34 cellular contexts compared by ENCODE assay signal in the genomic region with DNA sequence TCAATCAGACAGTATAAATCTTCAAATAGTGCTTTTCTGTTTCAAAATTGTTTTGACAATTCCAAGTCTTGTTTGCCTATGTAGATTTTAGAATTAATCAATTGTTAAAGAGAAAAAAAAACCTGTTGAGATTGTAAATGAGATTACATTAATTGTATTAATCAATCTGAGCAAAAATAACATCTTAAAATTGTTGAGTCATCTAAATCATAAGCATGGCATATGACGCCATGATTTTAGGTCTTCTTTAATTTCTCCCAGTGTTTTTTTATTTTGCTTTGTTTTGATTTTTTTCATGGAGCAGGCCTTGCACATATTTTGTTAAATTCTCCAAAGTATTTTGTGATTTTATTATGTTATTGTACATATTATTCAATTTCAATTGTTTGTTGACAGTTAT.
"Had no signal": no experiment of that assay in that cellular context is flagged by ENCODE, and none has a peak within 500 bp of the region (broad histone marks: within the 10 kb centered on the region; RNA-seq: fewer than 3 reads in every experiment).

No MANE protein-coding gene starts in this region.

- H3K4me1 ChIP-seq: adrenal gland, body of pancreas, breast epithelium had no signal

- H3K36me3 Mint-ChIP-seq: activated CD4-positive, alpha-beta memory T cell treated with anti-CD3 and anti-CD28 coated beads for 36 hours; activated naive CD4-positive, alpha-beta T cell treated with anti-CD3 and anti-CD28 coated beads, Interleukin-2, amount 50 U/mL, for 72 hours; activated naive CD8-positive, alpha-beta T cell treated with anti-CD3 and anti-CD28 coated beads for 36 hours had no signal

- H3K9me3 ChIP-seq: adrenal gland, body of pancreas, breast epithelium had no signal

- H3K4me3 ChIP-seq: adrenal gland, body of pancreas, breast epithelium had no signal

- H3K36me3 ChIP-seq: adrenal gland, brain microvascular endothelial cell, breast epithelium had no signal

- H3K27ac ChIP-seq: adrenal gland, body of pancreas, brain microvascular endothelial cell, breast epithelium, VCaP had no signal

- H3K27ac Mint-ChIP-seq: activated B cell treated with CpG ODN at 0.5 μM for 24 hours; activated CD4-positive, alpha-beta memory T cell treated with anti-CD3 and anti-CD28 coated beads for 36 hours; activated CD4-positive, alpha-beta T cell treated with anti-CD3 and anti-CD28 coated beads, Interleukin-2, amount 10 ng/mL, durations not matched to agents 24 days and 14 days; activated CD8-positive, alpha-beta T cell treated with anti-CD3 and anti-CD28 coated beads for 36 hours; activated naive CD4-positive, alpha-beta T cell treated with anti-CD3 and anti-CD28 coated beads for 36 hours; activated naive CD4-positive, alpha-beta T cell treated with anti-CD3 and anti-CD28 coated beads, Interleukin-2, amount 50 U/mL, for 72 hours; activated naive CD8-positive, alpha-beta T cell treated with anti-CD3 and anti-CD28 coated beads for 36 hours; activated T-cell treated with anti-CD3 and anti-CD28 coated beads, Interleukin-2, amount 50 U/mL, for 72 hours; activated T-helper 1 cell treated with anti-CD3 and anti-CD28 coated beads, Interleukin-12 subunit alpha, Interleukin-12 subunit beta, Interleukin-2, Interleukin-4 antibody, amounts not matched to agents 30 ng/mL and 10 ng/mL and 1 ng/mL, durations not matched to agents 14 hours and 24 hours and 36 hours; activated T-helper 17 cell treated with anti-CD3 and anti-CD28 coated beads, Interleukin-2, amount 50 U/mL, for 72 hours; T-helper 17 cell had no signal

- H3K27me3 Mint-ChIP-seq: activated B cell treated with CpG ODN at 0.5 μM for 24 hours; activated CD4-positive, alpha-beta memory T cell treated with anti-CD3 and anti-CD28 coated beads for 36 hours; activated CD4-positive, alpha-beta T cell treated with anti-CD3 and anti-CD28 coated beads, Interleukin-2, amount 10 ng/mL, durations not matched to agents 24 days and 14 days; activated CD8-positive, alpha-beta T cell treated with anti-CD3 and anti-CD28 coated beads for 36 hours; activated naive CD8-positive, alpha-beta T cell treated with anti-CD3 and anti-CD28 coated beads for 36 hours; activated T-helper 17 cell treated with anti-CD3 and anti-CD28 coated beads, Interleukin-2, amount 50 U/mL, for 72 hours; T-helper 17 cell had no signal

- H3K4me1 Mint-ChIP-seq: activated B cell treated with CpG ODN at 0.5 μM for 24 hours; activated CD4-positive, alpha-beta T cell treated with anti-CD3 and anti-CD28 coated beads, Interleukin-2, amount 10 ng/mL, durations not matched to agents 24 days and 14 days; activated naive CD8-positive, alpha-beta T cell treated with anti-CD3 and anti-CD28 coated beads for 36 hours; activated T-helper 17 cell treated with anti-CD3 and anti-CD28 coated beads, Interleukin-2, amount 50 U/mL, for 72 hours; T-helper 17 cell had no signal

- DNase-seq: activated B cell treated with CpG ODN at 0.5 μM for 24 hours; activated CD4-positive, alpha-beta memory T cell treated with anti-CD3 and anti-CD28 coated beads for 36 hours; activated CD4-positive, alpha-beta T cell treated with anti-CD3 and anti-CD28 coated beads for 4 hours; activated CD4-positive, alpha-beta T cell treated with anti-CD3 and anti-CD28 coated beads, Interleukin-2, amount 10 ng/mL, durations not matched to agents 24 days and 14 days; activated CD4-positive, alpha-beta T cell treated with anti-CD3 and anti-CD28 coated beads, Interleukin-2, amount 50 U/mL, for 1 hour; activated CD4-positive, alpha-beta T cell treated with anti-CD3 and anti-CD28 coated beads, Interleukin-2, amount 50 U/mL, for 4 hours; activated CD4-positive, CD25-positive, alpha-beta regulatory T cell treated with anti-CD3 and anti-CD28 coated beads, Interleukin-2, amount 50 U/mL, for 72 hours; activated CD8-positive, alpha-beta memory T cell treated with anti-CD3 and anti-CD28 coated beads, Interleukin-2, amount 50 U/mL, for 4 hours; activated CD8-positive, alpha-beta T cell treated with anti-CD3 and anti-CD28 coated beads for 36 hours; activated effector memory CD4-positive, alpha-beta T cell treated with anti-CD3 and anti-CD28 coated beads, Interleukin-2, amount 50 U/mL, for 16 hours; activated gamma-delta T cell treated with Interleukin-2 at 50 U/mL for 16 hours; activated naive CD4-positive, alpha-beta T cell; activated naive CD4-positive, alpha-beta T cell treated with anti-CD3 and anti-CD28 coated beads for 36 hours; activated naive CD4-positive, alpha-beta T cell treated with anti-CD3 and anti-CD28 coated beads, Interleukin-2, amount 50 U/mL, for 16 hours; activated naive CD8-positive, alpha-beta T cell treated with anti-CD3 and anti-CD28 coated beads for 36 hours; activated T-cell treated with anti-CD3 and anti-CD28 coated beads for 4 hours; activated T-cell treated with anti-CD3 and anti-CD28 coated beads, Interleukin-2, amount 50 U/mL, for 1 hour; activated T-cell treated with anti-CD3 and anti-CD28 coated beads, Interleukin-2, amount 50 U/mL, for 4 hours; activated T-cell treated with anti-CD3 and anti-CD28 coated beads, Interleukin-2, amount 50 U/mL, for 72 hours; adrenal gland; amniotic stem cell; aorta; body of pancreas; brain microvascular endothelial cell; central memory CD4-positive, alpha-beta T cell; T-helper 17 cell; T-helper 9 cell had no signal

- ATAC-seq: activated CD8-positive, alpha-beta T cell treated with anti-CD3 and anti-CD28 coated beads for 36 hours; activated naive CD4-positive, alpha-beta T cell treated with anti-CD3 and anti-CD28 coated beads, Interleukin-2, amount 50 U/mL, for 72 hours; activated T-cell treated with anti-CD3 and anti-CD28 coated beads, Interleukin-2, amount 50 U/mL, for 4 hours; activated T-cell treated with anti-CD3 and anti-CD28 coated beads, Interleukin-2, amount 50 U/mL, for 72 hours; activated T-helper 17 cell treated with anti-CD3 and anti-CD28 coated beads, Interleukin-2, amount 50 U/mL, for 72 hours; body of pancreas; T-helper 17 cell had no signal

- H3K27me3 ChIP-seq: adrenal gland, body of pancreas, brain microvascular endothelial cell, breast epithelium had no signal

- H3K4me3 Mint-ChIP-seq: activated B cell treated with CpG ODN at 0.5 μM for 24 hours; activated CD4-positive, alpha-beta memory T cell treated with anti-CD3 and anti-CD28 coated beads for 36 hours; activated CD4-positive, alpha-beta T cell treated with anti-CD3 and anti-CD28 coated beads, Interleukin-2, amount 10 ng/mL, durations not matched to agents 24 days and 14 days; activated CD8-positive, alpha-beta T cell treated with anti-CD3 and anti-CD28 coated beads for 36 hours; activated naive CD4-positive, alpha-beta T cell treated with anti-CD3 and anti-CD28 coated beads for 36 hours; activated naive CD8-positive, alpha-beta T cell treated with anti-CD3 and anti-CD28 coated beads for 36 hours; activated T-cell treated with anti-CD3 and anti-CD28 coated beads, Interleukin-2, amount 50 U/mL, for 4 hours; activated T-cell treated with anti-CD3 and anti-CD28 coated beads, Interleukin-2, amount 50 U/mL, for 72 hours; activated T-helper 1 cell treated with anti-CD3 and anti-CD28 coated beads, Interleukin-12 subunit alpha, Interleukin-12 subunit beta, Interleukin-2, Interleukin-4 antibody, amounts not matched to agents 30 ng/mL and 10 ng/mL and 1 ng/mL, durations not matched to agents 14 hours and 24 hours and 36 hours; activated T-helper 17 cell treated with anti-CD3 and anti-CD28 coated beads, Interleukin-2, amount 50 U/mL, for 72 hours; T-helper 17 cell had no signal

- H3K9me3 Mint-ChIP-seq: activated B cell treated with CpG ODN at 0.5 μM for 24 hours; activated CD4-positive, alpha-beta T cell treated with anti-CD3 and anti-CD28 coated beads, Interleukin-2, amount 10 ng/mL, durations not matched to agents 24 days and 14 days; activated CD8-positive, alpha-beta T cell treated with anti-CD3 and anti-CD28 coated beads for 36 hours; activated naive CD4-positive, alpha-beta T cell treated with anti-CD3 and anti-CD28 coated beads for 36 hours; activated naive CD8-positive, alpha-beta T cell treated with anti-CD3 and anti-CD28 coated beads for 36 hours; activated T-cell treated with anti-CD3 and anti-CD28 coated beads, Interleukin-2, amount 50 U/mL, for 4 hours; activated T-helper 1 cell treated with anti-CD3 and anti-CD28 coated beads, Interleukin-12 subunit alpha, Interleukin-12 subunit beta, Interleukin-2, Interleukin-4 antibody, amounts not matched to agents 30 ng/mL and 10 ng/mL and 1 ng/mL, durations not matched to agents 14 hours and 24 hours and 36 hours; activated T-helper 17 cell treated with anti-CD3 and anti-CD28 coated beads, Interleukin-2, amount 50 U/mL, for 72 hours had no signal

- FAIRE-seq: astrocyte, TTC549 had no signal
